12 cellular contexts compared by ENCODE assay signal in the genomic region with DNA sequence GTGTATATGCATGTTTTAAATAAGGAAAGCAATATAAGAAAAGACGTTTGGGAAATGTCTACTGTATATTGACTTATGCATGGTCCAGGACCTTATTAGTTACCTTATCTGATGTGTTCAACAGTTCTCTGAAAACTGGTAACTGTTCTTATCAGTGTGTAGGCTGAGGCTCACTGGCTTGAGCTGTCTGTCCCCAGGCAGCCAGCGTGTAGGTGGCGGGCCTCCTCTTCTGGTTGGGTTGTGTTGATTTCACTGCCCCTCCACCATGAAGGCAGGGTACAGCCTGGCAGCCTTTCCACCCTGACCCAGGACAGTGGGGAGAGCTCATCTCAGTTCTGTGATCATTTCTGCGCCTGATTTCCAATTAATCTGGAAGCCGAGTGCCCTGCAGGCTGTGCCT. TPM values are rescaled to one million over a fixed set of nuclear protein-coding genes. Genes with fewer than 3 reads are reported as not detected.
DNase-seq lines count a peak whose midpoint lies in the region; ATAC-seq lines count a peak whose summit lies in the region.
"Had no signal": no experiment of that assay in that cellular context is flagged by ENCODE, and none has a peak within 500 bp of the region (broad histone marks: within the 10 kb centered on the region; RNA-seq: fewer than 3 reads in every experiment).

No MANE protein-coding gene starts in this region.

- no peaks in the 10 kb centered on the region for H3K9me3 Mint-ChIP-seq in activated CD4-positive, alpha-beta T cell treated with anti-CD3 and anti-CD28 coated beads, Interleukin-2, amount 10 ng/mL, durations not matched to agents 7 days and 5 days
- no peaks in the 10 kb centered on the region for H3K9me3 Mint-ChIP-seq in activated T-helper 17 cell treated with anti-CD3 and anti-CD28 coated beads, Interleukin-2, amount 50 U/mL, for 72 hours
- no peaks in the 10 kb centered on the region for H3K9me3 Mint-ChIP-seq in stimulated activated naive CD8-positive, alpha-beta T cell treated with anti-CD3 and anti-CD28 coated beads, Interleukin-15, Interleukin-2, amounts not matched to agents 100 ng/mL and 50 ng/mL, for 24 hours
- H3K9me3 Mint-ChIP-seq: type B pancreatic cell had no signal

- DNase-seq in activated CD4-positive, alpha-beta T cell treated with anti-CD3 and anti-CD28 coated beads, Interleukin-2, amount 10 ng/mL, durations not matched to agents 7 days and 5 days = peak; percentile 38
- no peak for DNase-seq in activated CD4-positive, alpha-beta T cell treated with anti-CD3 and anti-CD28 coated beads for 1 hour
- no peak for DNase-seq in right cardiac atrium
- DNase-seq in NCI-H2171 treated with DMSO at 0.1 percent for 48 hours (lab: John Stamatoyannopoulos, UW) = no peak
- DNase-seq: ACHN; NCI-H2227 treated with DMSO at 0.1 percent for 48 hours; stimulated activated CD4-positive, alpha-beta T cell treated with anti-CD3 and anti-CD28 coated beads, Interleukin-4, amount 100 ng/mL, for 1 hour had no signal

- POLR2A ChIA-PET in activated CD4-positive, alpha-beta T cell treated with anti-CD3 and anti-CD28 coated beads, Interleukin-2, amount 10 ng/mL, durations not matched to agents 7 days and 5 days (lab: Charles Lee) = no interaction called here

- H3K27ac ChIP-seq in right cardiac atrium (ENCODE audit: low read length) = no peak overlapping the region

- H3K9me3 ChIP-seq in right cardiac atrium (ENCODE audit: control insufficient read depth, low read length) = no peaks in the 10 kb centered on the region

- H3K27me3 Mint-ChIP-seq in activated CD4-positive, alpha-beta T cell treated with anti-CD3 and anti-CD28 coated beads, Interleukin-2, amount 10 ng/mL, durations not matched to agents 7 days and 5 days = no peaks in the 10 kb centered on the region
- H3K27me3 Mint-ChIP-seq in activated T-helper 17 cell treated with anti-CD3 and anti-CD28 coated beads, Interleukin-2, amount 50 U/mL, for 72 hours = no peaks in the 10 kb centered on the region
- no peaks in the 10 kb centered on the region for H3K27me3 Mint-ChIP-seq in stimulated activated naive CD8-positive, alpha-beta T cell treated with anti-CD3 and anti-CD28 coated beads, Interleukin-15, Interleukin-2, amounts not matched to agents 100 ng/mL and 50 ng/mL, for 24 hours
- H3K27me3 Mint-ChIP-seq: type B pancreatic cell had no signal

- H3K27ac Mint-ChIP-seq in activated CD4-positive, alpha-beta T cell treated with anti-CD3 and anti-CD28 coated beads, Interleukin-2, amount 10 ng/mL, durations not matched to agents 7 days and 5 days = peak overlapping the region; percentile 93
- H3K27ac Mint-ChIP-seq in activated T-helper 17 cell treated with anti-CD3 and anti-CD28 coated beads, Interleukin-2, amount 50 U/mL, for 72 hours = peak overlapping the region; percentile 72
- peak overlapping the region; percentile 92 for H3K27ac Mint-ChIP-seq in stimulated activated naive CD8-positive, alpha-beta T cell treated with anti-CD3 and anti-CD28 coated beads, Interleukin-15, Interleukin-2, amounts not matched to agents 100 ng/mL and 50 ng/mL, for 24 hours
- H3K27ac Mint-ChIP-seq: type B pancreatic cell had no signal

- peaks cover 87% of the 10 kb centered on the region for H3K4me1 Mint-ChIP-seq in activated CD4-positive, alpha-beta T cell treated with anti-CD3 and anti-CD28 coated beads, Interleukin-2, amount 10 ng/mL, durations not matched to agents 7 days and 5 days
- peaks cover 36% of the 10 kb centered on the region for H3K4me1 Mint-ChIP-seq in activated T-helper 17 cell treated with anti-CD3 and anti-CD28 coated beads, Interleukin-2, amount 50 U/mL, for 72 hours
- H3K4me1 Mint-ChIP-seq in stimulated activated naive CD8-positive, alpha-beta T cell treated with anti-CD3 and anti-CD28 coated beads, Interleukin-15, Interleukin-2, amounts not matched to agents 100 ng/mL and 50 ng/mL, for 24 hours (ENCODE audit: low read depth) = peaks cover 93% of the 10 kb centered on the region

- H3K4me1 ChIP-seq in right cardiac atrium (ENCODE audit: control insufficient read depth, insufficient read depth, low read length) = no peaks in the 10 kb centered on the region

- H3K4me3 ChIP-seq in right cardiac atrium (ENCODE audit: low read length) = no peak overlapping the region

- CTCF ChIA-PET in activated CD4-positive, alpha-beta T cell treated with anti-CD3 and anti-CD28 coated beads, Interleukin-2, amount 10 ng/mL, durations not matched to agents 7 days and 5 days (lab: Charles Lee) = interaction anchor here (0.9 to 5.1 kb wide), 6 partner anchors 12 to 107 kb away, joined by 3 to 25 read pairs (median 6); no protein-coding TSS in a partner anchor

- intact Hi-C loops in right cardiac atrium (cut with DNase I) = no loop called here

- 78% methylated on average over 5 of the region's 5 CpGs for WGBS in right cardiac atrium

- H3K36me3 Mint-ChIP-seq in activated CD4-positive, alpha-beta T cell treated with anti-CD3 and anti-CD28 coated beads, Interleukin-2, amount 10 ng/mL, durations not matched to agents 7 days and 5 days (ENCODE audit: low read depth) = peaks cover 2% of the 10 kb centered on the region
- no peaks in the 10 kb centered on the region for H3K36me3 Mint-ChIP-seq in activated T-helper 17 cell treated with anti-CD3 and anti-CD28 coated beads, Interleukin-2, amount 50 U/mL, for 72 hours (ENCODE audit: low read depth)
- no peaks in the 10 kb centered on the region for H3K36me3 Mint-ChIP-seq in stimulated activated naive CD8-positive, alpha-beta T cell treated with anti-CD3 and anti-CD28 coated beads, Interleukin-15, Interleukin-2, amounts not matched to agents 100 ng/mL and 50 ng/mL, for 24 hours (ENCODE audit: low read depth)
- H3K36me3 Mint-ChIP-seq: type B pancreatic cell had no signal

- peak overlapping the region; percentile 52 for H3K4me3 Mint-ChIP-seq in activated CD4-positive, alpha-beta T cell treated with anti-CD3 and anti-CD28 coated beads, Interleukin-2, amount 10 ng/mL, durations not matched to agents 7 days and 5 days
- peak overlapping the region; percentile 73 for H3K4me3 Mint-ChIP-seq in activated T-helper 17 cell treated with anti-CD3 and anti-CD28 coated beads, Interleukin-2, amount 50 U/mL, for 72 hours
- peak overlapping the region; percentile 71 for H3K4me3 Mint-ChIP-seq in stimulated activated naive CD8-positive, alpha-beta T cell treated with anti-CD3 and anti-CD28 coated beads, Interleukin-15, Interleukin-2, amounts not matched to agents 100 ng/mL and 50 ng/mL, for 24 hours
- H3K4me3 Mint-ChIP-seq: type B pancreatic cell had no signal

- peak; percentile 68 for ATAC-seq in HG02852 (IDR thresholded peaks at IDR 0.05; ENCODE audit: unreplicated experiment)
- ATAC-seq in activated T-helper 17 cell treated with anti-CD3 and anti-CD28 coated beads, Interleukin-2, amount 50 U/mL, for 72 hours (replicated peaks) = peak; percentile 58
- no peak for ATAC-seq in right cardiac atrium
- ATAC-seq in HG02571 (IDR thresholded peaks at IDR 0.05; ENCODE audit: unreplicated experiment) = no peak

- H3K27me3 ChIP-seq in right cardiac atrium (ENCODE audit: control insufficient read depth, insufficient read depth) = no peaks in the 10 kb centered on the region

RNA-seq across cellular contexts. Expression of gene SEMA4D, which starts 38.7 kb away (rescaled TPM):
- 100 to 1,000 TPM; 334 to 336 TPM for total RNA-seq in activated CD4-positive, alpha-beta T cell treated with anti-CD3 and anti-CD28 coated beads, Interleukin-2, amount 10 ng/mL, durations not matched to agents 7 days and 5 days
- 100 to 1,000 TPM; 167 to 263 TPM for total RNA-seq in activated T-helper 17 cell treated with anti-CD3 and anti-CD28 coated beads, Interleukin-2, amount 50 U/mL, for 72 hours
- 10 to 100 TPM; 23.3 to 28.3 (median 27.0) TPM for total RNA-seq in right cardiac atrium
- polyA plus RNA-seq in right cardiac atrium = 13.0 TPM

Comparison
In these comparisons a context has a peak if more than half of its experiments do, and no peak if none do; other contexts are left out.
1. ATAC-seq: peak in HG02852 (single experiment) and activated T-helper 17 cell treated with anti-CD3 and anti-CD28 coated beads, Interleukin-2, amount 50 U/mL, for 72 hours (single experiment); none in right cardiac atrium (0 of 2) and HG02571 (single experiment).
2. RNA of gene SEMA4D, which starts 38.7 kb away (total RNA-seq): 334 to 336 TPM in activated CD4-positive, alpha-beta T cell treated with anti-CD3 and anti-CD28 coated beads, Interleukin-2, amount 10 ng/mL, durations not matched to agents 7 days and 5 days and 167 to 263 TPM in activated T-helper 17 cell treated with anti-CD3 and anti-CD28 coated beads, Interleukin-2, amount 50 U/mL, for 72 hours; 23.3 to 28.3 TPM in right cardiac atrium; every median in the first group is over 4 times any median in the second.
3. Peak in every context shown above with its lines, with median percentiles within 50 percentile points of each other: H3K27ac Mint-ChIP-seq and H3K4me3 Mint-ChIP-seq.